In the genomic region with DNA sequence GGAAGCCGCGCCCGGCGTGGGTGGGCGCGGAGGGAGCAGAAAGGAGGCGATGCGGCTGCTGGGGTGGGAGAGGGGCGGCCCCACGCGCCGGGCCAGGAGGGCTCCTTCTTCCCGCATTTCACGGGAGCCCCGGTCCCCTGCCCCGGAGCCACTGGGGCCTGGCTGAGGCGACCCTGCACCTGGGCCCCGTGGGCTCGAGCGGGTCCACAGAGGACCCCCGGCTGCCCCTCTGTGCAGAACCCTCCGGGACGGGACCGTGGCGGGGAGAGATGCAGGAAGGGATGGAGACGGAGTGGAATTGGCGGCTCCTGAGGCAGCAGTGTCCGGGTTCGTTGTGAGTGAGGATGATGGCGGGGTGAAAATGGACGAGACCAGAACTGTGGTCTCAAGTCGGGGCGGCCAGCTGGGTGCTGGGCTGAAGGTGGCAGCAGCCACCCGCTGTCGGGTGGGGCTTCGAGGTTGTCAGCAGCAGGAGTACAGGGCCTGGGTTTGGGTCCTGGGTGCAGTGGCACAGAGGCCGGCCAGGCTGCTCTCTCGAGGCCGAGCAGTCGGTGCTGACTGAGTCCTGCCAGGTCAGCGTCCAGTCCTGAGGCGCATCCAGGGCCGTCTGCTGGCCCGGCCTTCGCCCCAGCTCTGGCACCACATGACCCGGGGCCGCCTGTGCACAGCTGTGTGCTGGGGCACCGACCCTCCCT, we compare ENCODE assay signal across 14 cellular contexts.
"Had no signal": no experiment of that assay in that cellular context is flagged by ENCODE, and none has a peak within 500 bp of the region (broad histone marks: within the 10 kb centered on the region; RNA-seq: fewer than 3 reads in every experiment).

No MANE protein-coding gene starts in this region.

- H3K9me3 ChIP-seq: adrenal gland, left lung, testis had no signal

- H3K4me3 ChIP-seq: adrenal gland, left lung, testis had no signal

- ATAC-seq: left lung, natural killer cell, WTC11 had no signal

- H3K4me1 ChIP-seq: adrenal gland had no signal

- DNase-seq: activated CD4-positive, alpha-beta T cell treated with anti-CD3 and anti-CD28 coated beads, Interleukin-2, amount 10 ng/mL, durations not matched to agents 7 days and 5 days; activated T-cell treated with anti-CD3 and anti-CD28 coated beads, Interleukin-2, amount 50 U/mL, for 1 hour; hippocampal formation; kidney; mesenchymal stem cell; natural killer cell; small intestine; stimulated activated CD4-positive, alpha-beta T cell treated with anti-CD3 and anti-CD28 coated beads, Interleukin-4, amount 100 ng/mL, for 4 hours; stimulated activated CD8-positive, alpha-beta memory T cell treated with anti-CD3 and anti-CD28 coated beads, Interleukin-4, amount 100 ng/mL, for 48 hours; T-helper 2 cell; testis had no signal

- H3K27ac ChIP-seq: adrenal gland, left lung had no signal

- H3K27me3 ChIP-seq: adrenal gland, testis had no signal

- H3K36me3 ChIP-seq: adrenal gland, left lung had no signal
